1 cellular context compared by ENCODE assay signal in genomic region chr1:43994794-43995790, GRCh38.
TF ChIP-seq lines count a peak whose summit lies in the region.

No MANE protein-coding gene starts in this region.

TF ChIP-seq in K562, 482 proteins besides CTCF, POLR2A, EP300 and RAD21 (continues in another document):
- TF ChIP-seq ZNF407 (IDR thresholded peaks at IDR 0.05; ENCODE audit: low read depth), result no peak
- TF ChIP-seq GTF3C2 (IDR thresholded peaks at IDR 0.05; ENCODE audit: borderline replicate concordance, extremely low read depth, insufficient read length), result no peak
- no peak for TF ChIP-seq EHMT2 (IDR thresholded peaks at IDR 0.05)
- no peak for TF ChIP-seq ETV5 (CRISPR knock-in tag; IDR thresholded peaks at IDR 0.05; ENCODE audit: low read depth)
- no peak for TF ChIP-seq ILK (tag; IDR thresholded peaks at IDR 0.05; ENCODE audit: borderline replicate concordance, low read depth)
- TF ChIP-seq HDAC1 (IDR thresholded peaks at IDR 0.05), result peak in 1 of 2 experiments; percentile 32; a peak in 1 of 4 replicates
- TF ChIP-seq CHD2 (IDR thresholded peaks at IDR 0.05; ENCODE audit: low read depth, low read length), result no peak
- TF ChIP-seq TAF9B (IDR thresholded peaks at IDR 0.05; ENCODE audit: partially characterized antibody), result no peak
- TF ChIP-seq ARID3B (CRISPR knock-in tag; IDR thresholded peaks at IDR 0.05; ENCODE audit: borderline replicate concordance), result no peak
- no peak for TF ChIP-seq TFAM (CRISPR knock-in tag; conservative IDR thresholded peaks at IDR 0.05)
- peak; percentile 32; the same call in 1 of the 2 replicates for TF ChIP-seq CC2D1A (IDR thresholded peaks at IDR 0.05)
- TF ChIP-seq ATF4 (CRISPR knock-in tag; IDR thresholded peaks at IDR 0.05), result no peak
- TF ChIP-seq ZNF274 (IDR thresholded peaks at IDR 0.05; ENCODE audit: borderline replicate concordance, low read depth, low read length), result no peak
- no peak for TF ChIP-seq CREBBP (IDR thresholded peaks at IDR 0.05; ENCODE audit: low read depth, low read length)
- TF ChIP-seq RBM22 (IDR thresholded peaks at IDR 0.05; ENCODE audit: low read depth, low read length, poor library complexity, severe bottlenecking), result no peak
- TF ChIP-seq ZZZ3 (IDR thresholded peaks at IDR 0.05), result no peak
- no peak for TF ChIP-seq ELK1 (CRISPR knock-in tag; IDR thresholded peaks at IDR 0.05)
- no peak for TF ChIP-seq EZH2 (IDR thresholded peaks at IDR 0.05; ENCODE audit: borderline replicate concordance, low read depth, low read length)
- no peak for TF ChIP-seq THRAP3 (IDR thresholded peaks at IDR 0.05; ENCODE audit: borderline replicate concordance)
- TF ChIP-seq ATF3 (IDR thresholded peaks at IDR 0.05), result no peak
- no peak for TF ChIP-seq ATF3 (CRISPR knock-in tag; conservative IDR thresholded peaks at IDR 0.05)
- TF ChIP-seq JUND (IDR thresholded peaks at IDR 0.05; ENCODE audit: borderline replicate concordance, low read depth, low read length), result peak; percentile 46; the same call in 1 of the 2 replicates
- TF ChIP-seq JUND (tag; IDR thresholded peaks at IDR 0.05; ENCODE audit: borderline replicate concordance, low read depth, low read length), result peak; percentile 21; the same call in 1 of the 3 replicates
- TF ChIP-seq ETS1 (conservative IDR thresholded peaks at IDR 0.05; ENCODE audit: control insufficient read depth, low read depth, low read length), result no peak
- TF ChIP-seq AFF1 (IDR thresholded peaks at IDR 0.05; ENCODE audit: low read depth in 1 of 2, partially characterized antibody in 2 of 2), result no peak
- no peak for TF ChIP-seq HNRNPK (IDR thresholded peaks at IDR 0.05; ENCODE audit: low read depth, low read length, poor library complexity, severe bottlenecking)
- TF ChIP-seq ZNF408 (CRISPR knock-in tag; IDR thresholded peaks at IDR 0.05; ENCODE audit: low read depth), result no peak
- TF ChIP-seq L3MBTL2 (IDR thresholded peaks at IDR 0.05), result no peak
- no peak for TF ChIP-seq FOXP1 (CRISPR knock-in tag; IDR thresholded peaks at IDR 0.05)
- TF ChIP-seq PRMT5 (CRISPR knock-in tag; IDR thresholded peaks at IDR 0.05), result no peak
- TF ChIP-seq SMAD2 (IDR thresholded peaks at IDR 0.05; ENCODE audit: low read depth, low read length), result no peak
- TF ChIP-seq ZNF740 (CRISPR knock-in tag; IDR thresholded peaks at IDR 0.05), result peak; percentile 62; the same call in 1 of the 2 replicates
- no peak for TF ChIP-seq ZNF740 (tag; IDR thresholded peaks at IDR 0.05)
- TF ChIP-seq RBFOX2 (IDR thresholded peaks at IDR 0.05; ENCODE audit: low read depth, low read length), result 0 out of 2 replicates have a peak, but pooled peaks have one; percentile 19
- peak; percentile 64 for TF ChIP-seq POLR2AphosphoS2 (IDR thresholded peaks at IDR 0.05; ENCODE audit: low read length)
- no peak for TF ChIP-seq ZNF316 (IDR thresholded peaks at IDR 0.05)
